ENCODE assay signal across 15 cellular contexts in genomic region chr3:11606865-11607440, GRCh38. TPM values are rescaled to one million over a fixed set of nuclear protein-coding genes. Genes with fewer than 3 reads are reported as not detected.
DNase-seq lines count a peak whose midpoint lies in the region; ATAC-seq, FAIRE-seq and TF ChIP-seq lines count a peak whose summit lies in the region.
"Had no signal": no experiment of that assay in that cellular context is flagged by ENCODE, and none has a peak within 500 bp of the region (broad histone marks: within the 10 kb centered on the region; RNA-seq: fewer than 3 reads in every experiment).

No MANE protein-coding gene starts in this region.

- H3K36me3 ChIP-seq in RWPE2 (ENCODE audit: low read depth) (0 out of 2 replicates have a peak, but pooled peaks cover 3% of the 10 kb centered on the region), gastrocnemius medialis (no peaks in the 10 kb centered on the region), small intestine (ENCODE audit: control insufficient read depth in 2 of 2, insufficient read depth in 2 of 2, low read length in 2 of 2) (peaks cover 0 to 2% of the 10 kb centered on the region in 2 donors)

- H3K36me3 Mint-ChIP-seq in activated CD4-positive, alpha-beta T cell treated with anti-CD3 and anti-CD28 coated beads for 36 hours (ENCODE audit: low read depth): peaks cover 13% of the 10 kb centered on the region

- TF ChIP-seq CTCF in RWPE2 (IDR thresholded peaks at IDR 0.05; ENCODE audit: poor library complexity, severe bottlenecking) (no peak), epithelial cell of esophagus (IDR thresholded peaks at IDR 0.05; ENCODE audit: insufficient read depth, low read depth, low read length, missing control alignments) (no peak), gastrocnemius medialis (IDR thresholded peaks at IDR 0.05 in 4 of 5, conservative IDR thresholded peaks at IDR 0.05 in 1 of 5) (no peak)

- H3K9me3 ChIP-seq in RWPE2 (ENCODE audit: severe bottlenecking): no peaks in the 10 kb centered on the region
- H3K9me3 ChIP-seq in gastrocnemius medialis: no peaks in the 10 kb centered on the region
- no peaks in the 10 kb centered on the region for H3K9me3 ChIP-seq in small intestine (ENCODE audit: control insufficient read depth, low read depth)
- H3K9me3 ChIP-seq: SK-N-SH had no signal

- no peak overlapping the region for H3K4me3 ChIP-seq in RWPE2 (ENCODE audit: severe bottlenecking)
- no peak overlapping the region for H3K4me3 ChIP-seq in epithelial cell of esophagus (ENCODE audit: low read length)
- no peak overlapping the region for H3K4me3 ChIP-seq in gastrocnemius medialis
- no peak overlapping the region for H3K4me3 ChIP-seq in small intestine (ENCODE audit: low read depth in 1 of 2, low read length in 2 of 2)

- H3K4me1 ChIP-seq in RWPE2 (ENCODE audit: insufficient read depth, poor library complexity, severe bottlenecking) (peaks cover 50% of the 10 kb centered on the region), gastrocnemius medialis (peaks cover 71 to 95% of the 10 kb centered on the region in 2 donors), small intestine (ENCODE audit: control insufficient read depth in 2 of 2, insufficient read depth in 1 of 2, low read depth in 1 of 2, low read length in 1 of 2) (peaks cover 9 to 12% of the 10 kb centered on the region in 2 donors)

- no peak overlapping the region for H3K4me3 Mint-ChIP-seq in activated CD4-positive, alpha-beta T cell treated with anti-CD3 and anti-CD28 coated beads for 36 hours
- H3K4me3 Mint-ChIP-seq: activated naive CD4-positive, alpha-beta T cell treated with anti-CD3 and anti-CD28 coated beads for 36 hours had no signal

- peaks cover 54% of the 10 kb centered on the region for H3K4me1 Mint-ChIP-seq in activated CD4-positive, alpha-beta T cell treated with anti-CD3 and anti-CD28 coated beads for 36 hours

- CTCF ChIA-PET in activated CD4-positive, alpha-beta T cell treated with anti-CD3 and anti-CD28 coated beads for 36 hours (lab: Charles Lee): interaction anchor here (0.7 to 0.9 kb wide), 3 partner anchors 16 to 34 kb away, joined by 3 to 5 read pairs (median 4); no protein-coding TSS in a partner anchor

- H3K27ac ChIP-seq in RWPE2 (ENCODE audit: poor library complexity, severe bottlenecking): peak overlapping the region; percentile 62
- peak overlapping the region; percentile 11 to 60 (median 45) for H3K27ac ChIP-seq in gastrocnemius medialis
- H3K27ac ChIP-seq in small intestine (ENCODE audit: low read depth in 1 of 2, low read length in 1 of 2): no peak overlapping the region
- H3K27ac ChIP-seq: parathyroid adenoma had no signal

- no peak for DNase-seq in activated CD4-positive, alpha-beta T cell treated with anti-CD3 and anti-CD28 coated beads for 36 hours
- no peak for DNase-seq in activated CD4-positive, alpha-beta T cell treated with anti-CD3 and anti-CD28 coated beads, Interleukin-2, amount 50 U/mL, for 4 hours
- DNase-seq in RWPE2 (ENCODE audit: low spot score) (no peak), epithelial cell of esophagus (ENCODE audit: low read depth) (peak; percentile 76), gastrocnemius medialis (no peak), small intestine (no peak)
- DNase-seq: activated naive CD4-positive, alpha-beta T cell treated with anti-CD3 and anti-CD28 coated beads for 36 hours; NCI-H1417 treated with DMSO at 0.1 percent for 48 hours; NCI-H510A; SK-N-SH had no signal

- no peak for ATAC-seq in activated CD4-positive, alpha-beta T cell treated with anti-CD3 and anti-CD28 coated beads for 36 hours
- ATAC-seq in RWPE2 (ENCODE audit: low read depth) (peak; percentile 28; the same call in 1 of the 3 replicates), gastrocnemius medialis (no peak), GM19351 (IDR thresholded peaks at IDR 0.05; ENCODE audit: unreplicated experiment) (no peak)
- no peak for ATAC-seq in activated CD4-positive, CD25-positive, alpha-beta regulatory T cell treated with anti-CD3 and anti-CD28 coated beads, Interleukin-2, amount 50 U/mL, for 24 hours

- WGBS in small intestine, 3 donors: 89 to 95% (median 91%) methylated on average over 6 of the region's 6 CpGs

- in situ Hi-C loops in gastrocnemius medialis (cut with MboI; ENCODE audit: low sequenced_read_pairs in 4 of 4): no loop called here

- no peak for FAIRE-seq in small intestine (lab: Jason Lieb, UNC)
- FAIRE-seq: A204.1, GM12892 had no signal

- peak overlapping the region; percentile 57 for H3K27ac Mint-ChIP-seq in activated CD4-positive, alpha-beta T cell treated with anti-CD3 and anti-CD28 coated beads for 36 hours
- H3K27ac Mint-ChIP-seq: activated naive CD4-positive, alpha-beta T cell treated with anti-CD3 and anti-CD28 coated beads for 36 hours had no signal

- no peak for TF ChIP-seq POLR2A in gastrocnemius medialis (IDR thresholded peaks at IDR 0.05)

- H3K9me3 Mint-ChIP-seq in activated CD4-positive, alpha-beta T cell treated with anti-CD3 and anti-CD28 coated beads for 36 hours (ENCODE audit: low read depth): no peaks in the 10 kb centered on the region
- H3K9me3 Mint-ChIP-seq: activated naive CD4-positive, alpha-beta T cell treated with anti-CD3 and anti-CD28 coated beads for 36 hours had no signal

- POLR2A ChIA-PET in activated CD4-positive, alpha-beta T cell treated with anti-CD3 and anti-CD28 coated beads for 36 hours (lab: Charles Lee): no interaction called here

- intact Hi-C loops in activated CD4-positive, alpha-beta T cell treated with anti-CD3 and anti-CD28 coated beads for 36 hours (cut with DNase I, micrococcal nuclease): no loop called here
- intact Hi-C loops in gastrocnemius medialis (cut with DNase I; ENCODE audit: low total_unique reads): no loop called here

- no peaks in the 10 kb centered on the region for H3K27me3 ChIP-seq in RWPE2 (ENCODE audit: insufficient read depth, poor library complexity, severe bottlenecking)
- no peaks in the 10 kb centered on the region for H3K27me3 ChIP-seq in gastrocnemius medialis
- H3K27me3 ChIP-seq in small intestine (ENCODE audit: control insufficient read depth in 2 of 2, insufficient read depth in 2 of 2, low read length in 2 of 2): no peaks in the 10 kb centered on the region

- H3K27me3 Mint-ChIP-seq in activated CD4-positive, alpha-beta T cell treated with anti-CD3 and anti-CD28 coated beads for 36 hours: no peaks in the 10 kb centered on the region

RNA-seq across cellular contexts. Expression of gene VGLL4, which starts 36.8 kb away (rescaled TPM):
- 10 to 100 TPM; 24.4 to 24.9 TPM for total RNA-seq in activated CD4-positive, alpha-beta T cell treated with anti-CD3 and anti-CD28 coated beads for 36 hours
- total RNA-seq in gastrocnemius medialis: 10 to 100 TPM in 3 of 4 donors, 1 to 10 TPM in 1; 8.9 to 20.9 (median 12.8) TPM
- polyA plus RNA-seq in small intestine: 10 to 100 TPM; 26.6 to 54.8 (median 27.0) TPM

Comparison
In these comparisons a context has a peak if more than half of its experiments do, and no peak if none do; other contexts are left out.
1. H3K27ac ChIP-seq: peak in RWPE2 (single experiment) and gastrocnemius medialis (4 of 4); none in small intestine (0 of 2).